20 cellular contexts compared by ENCODE assay signal in genomic region chr6:108888745-108889144, GRCh38.
"Had no signal": no experiment of that assay in that cellular context is flagged by ENCODE, and none has a peak within 500 bp of the region (broad histone marks: within the 10 kb centered on the region; RNA-seq: fewer than 3 reads in every experiment).

No MANE protein-coding gene starts in this region.

- H3K4me1 Mint-ChIP-seq: endodermal cell had no signal

- H3K27me3 ChIP-seq: body of pancreas, dorsolateral prefrontal cortex, foreskin keratinocyte, pancreas, sigmoid colon had no signal

- H3K27me3 Mint-ChIP-seq: activated naive CD8-positive, alpha-beta T cell treated with anti-CD3 and anti-CD28 coated beads, Interleukin-2, amount 10 ng/mL, durations not matched to agents 7 days and 5 days; naive thymus-derived CD8-positive, alpha-beta T cell; stimulated activated memory B cell treated with anti-CD40 and anti-IgM and Interleukin-4, amounts not matched to agents 10 μg/mL and 1 μg/mL and 100 μg/mL, for 72 hours had no signal

- H3K4me1 ChIP-seq: body of pancreas, foreskin keratinocyte, pancreas had no signal

- H3K36me3 Mint-ChIP-seq: naive thymus-derived CD8-positive, alpha-beta T cell; stimulated activated memory B cell treated with anti-CD40 and anti-IgM and Interleukin-4, amounts not matched to agents 10 μg/mL and 1 μg/mL and 100 μg/mL, for 72 hours; WTC11 had no signal

- H3K9me3 Mint-ChIP-seq: activated CD4-positive, alpha-beta memory T cell treated with anti-CD3 and anti-CD28 coated beads, Interleukin-2, amount 10 ng/mL, durations not matched to agents 7 days and 5 days; activated naive CD8-positive, alpha-beta T cell treated with anti-CD3 and anti-CD28 coated beads, Interleukin-2, amount 10 ng/mL, durations not matched to agents 7 days and 5 days; endodermal cell; naive thymus-derived CD8-positive, alpha-beta T cell; stimulated activated memory B cell treated with anti-CD40 and anti-IgM and Interleukin-4, amounts not matched to agents 10 μg/mL and 1 μg/mL and 100 μg/mL, for 72 hours; T-helper 2 cell treated with Interferon-gamma antibody and Interleukin-4, amounts not matched to agents 5 μg/mL and 100 μg/mL, for 36 hours had no signal

- H3K27ac ChIP-seq: body of pancreas, dorsolateral prefrontal cortex, epithelial cell of prostate, foreskin keratinocyte, pancreas, sigmoid colon had no signal

- ATAC-seq: body of pancreas; foreskin keratinocyte; naive thymus-derived CD8-positive, alpha-beta T cell; stimulated activated memory B cell treated with anti-CD40 and anti-IgM and Interleukin-4, amounts not matched to agents 10 μg/mL and 1 μg/mL and 100 μg/mL, for 72 hours; WTC11 had no signal

- DNase-seq: activated CD4-positive, alpha-beta memory T cell treated with anti-CD3 and anti-CD28 coated beads, Interleukin-2, amount 10 ng/mL, durations not matched to agents 7 days and 5 days; activated CD4-positive, alpha-beta T cell treated with anti-CD3 and anti-CD28 coated beads for 4 hours; activated naive CD8-positive, alpha-beta T cell treated with anti-CD3 and anti-CD28 coated beads, Interleukin-2, amount 10 ng/mL, durations not matched to agents 7 days and 5 days; caudate nucleus; dorsolateral prefrontal cortex; endodermal cell; foreskin keratinocyte; glutamatergic neuron; kidney; mesendoderm; naive thymus-derived CD8-positive, alpha-beta T cell; pancreas; sigmoid colon; SK-N-SH; stimulated activated CD4-positive, alpha-beta T cell treated with anti-CD3 and anti-CD28 coated beads, Interleukin-4, amount 100 ng/mL, for 24 hours had no signal

- H3K36me3 ChIP-seq: pancreas, sigmoid colon had no signal

- H3K4me3 ChIP-seq: body of pancreas, dorsolateral prefrontal cortex, pancreas, sigmoid colon had no signal

- H3K4me2 ChIP-seq: SK-N-SH had no signal

- H3K9me3 ChIP-seq: body of pancreas, pancreas, sigmoid colon, SK-N-SH had no signal

- H3K4me3 Mint-ChIP-seq: activated CD4-positive, alpha-beta memory T cell treated with anti-CD3 and anti-CD28 coated beads, Interleukin-2, amount 10 ng/mL, durations not matched to agents 7 days and 5 days; activated naive CD8-positive, alpha-beta T cell treated with anti-CD3 and anti-CD28 coated beads, Interleukin-2, amount 10 ng/mL, durations not matched to agents 7 days and 5 days; endodermal cell; naive thymus-derived CD8-positive, alpha-beta T cell; stimulated activated memory B cell treated with anti-CD40 and anti-IgM and Interleukin-4, amounts not matched to agents 10 μg/mL and 1 μg/mL and 100 μg/mL, for 72 hours; T-helper 2 cell treated with Interferon-gamma antibody and Interleukin-4, amounts not matched to agents 5 μg/mL and 100 μg/mL, for 36 hours; WTC11 had no signal

- H3K27ac Mint-ChIP-seq: activated CD4-positive, alpha-beta memory T cell treated with anti-CD3 and anti-CD28 coated beads, Interleukin-2, amount 10 ng/mL, durations not matched to agents 7 days and 5 days; activated naive CD8-positive, alpha-beta T cell treated with anti-CD3 and anti-CD28 coated beads, Interleukin-2, amount 10 ng/mL, durations not matched to agents 7 days and 5 days; endodermal cell; naive thymus-derived CD8-positive, alpha-beta T cell; stimulated activated memory B cell treated with anti-CD40 and anti-IgM and Interleukin-4, amounts not matched to agents 10 μg/mL and 1 μg/mL and 100 μg/mL, for 72 hours; T-helper 2 cell treated with Interferon-gamma antibody and Interleukin-4, amounts not matched to agents 5 μg/mL and 100 μg/mL, for 36 hours; WTC11 had no signal
